Comparison of ENCODE assay signal across 20 cellular contexts in genomic region chr7:44430054-44430453, GRCh38.
DNase-seq lines count a peak whose midpoint lies in the region; ATAC-seq, FAIRE-seq and TF ChIP-seq lines count a peak whose summit lies in the region.
"Had no signal": no experiment of that assay in that cellular context is flagged by ENCODE, and none has a peak within 500 bp of the region (broad histone marks: within the 10 kb centered on the region; RNA-seq: fewer than 3 reads in every experiment).

No MANE protein-coding gene starts in this region.

- peaks cover 26% of the 10 kb centered on the region for H3K79me2 ChIP-seq in SU-DHL-6 (ENCODE audit: insufficient read depth, low read length)

- peaks cover 13% of the 10 kb centered on the region for H3K4me1 Mint-ChIP-seq in T-helper 2 cell treated with Interferon-gamma antibody and Interleukin-4, amounts not matched to agents 5 μg/mL and 100 μg/mL, for 36 hours (ENCODE audit: low read depth)
- H3K4me1 Mint-ChIP-seq in CD8-positive, alpha-beta T cell (ENCODE audit: low read depth) = peaks cover 42% of the 10 kb centered on the region
- peaks cover 33% of the 10 kb centered on the region for H3K4me1 Mint-ChIP-seq in T-helper 17 cell
- H3K4me1 Mint-ChIP-seq: CD14-positive monocyte had no signal

- no peak overlapping the region for H3K4me3 ChIP-seq in CD8-positive, alpha-beta T cell (ENCODE audit: low read depth, low read length)
- H3K4me3 ChIP-seq in SU-DHL-6 (ENCODE audit: insufficient read depth, low read length, poor library complexity, severe bottlenecking) (no peak overlapping the region), mesenchymal stem cell (ENCODE audit: insufficient read depth in 1 of 2, low read depth in 1 of 2, low read length in 2 of 2) (no peak overlapping the region)
- H3K4me3 ChIP-seq: A549 had no signal

- H3K9me3 Mint-ChIP-seq in T-helper 2 cell treated with Interferon-gamma antibody and Interleukin-4, amounts not matched to agents 5 μg/mL and 100 μg/mL, for 36 hours = no peaks in the 10 kb centered on the region
- H3K9me3 Mint-ChIP-seq in CD8-positive, alpha-beta T cell = no peaks in the 10 kb centered on the region
- H3K9me3 Mint-ChIP-seq: HFFc6 had no signal

- no peak overlapping the region for H2BK120ac ChIP-seq in mesenchymal stem cell (ENCODE audit: low read depth, low read length)

- no peak overlapping the region for H3K14ac ChIP-seq in mesenchymal stem cell (ENCODE audit: low read length in 2 of 2)

- no peak overlapping the region for H4K91ac ChIP-seq in mesenchymal stem cell (ENCODE audit: low read length)

- no peak overlapping the region for H3K4me3 Mint-ChIP-seq in T-helper 2 cell treated with Interferon-gamma antibody and Interleukin-4, amounts not matched to agents 5 μg/mL and 100 μg/mL, for 36 hours
- no peak overlapping the region for H3K4me3 Mint-ChIP-seq in CD8-positive, alpha-beta T cell
- no peak overlapping the region for H3K4me3 Mint-ChIP-seq in T-helper 17 cell
- H3K4me3 Mint-ChIP-seq: CD14-positive monocyte, HFFc6 had no signal

- no peak overlapping the region for H3K18ac ChIP-seq in mesenchymal stem cell (ENCODE audit: low read depth in 1 of 2, low read length in 2 of 2)

- TF ChIP-seq CTCF in CD8-positive, alpha-beta T cell (IDR thresholded peaks at IDR 0.05) = no peak
- TF ChIP-seq CTCF in SU-DHL-6 (IDR thresholded peaks at IDR 0.05; ENCODE audit: insufficient read depth, low read length, poor library complexity, severe bottlenecking) = no peak

- H2BK5ac ChIP-seq in mesenchymal stem cell (ENCODE audit: low read depth, low read length, poor library complexity, severe bottlenecking) = no peak overlapping the region

- no peaks in the 10 kb centered on the region for H3K27me3 ChIP-seq in CD8-positive, alpha-beta T cell (ENCODE audit: insufficient read depth, low read length)
- H3K27me3 ChIP-seq in SU-DHL-6 (ENCODE audit: low read length) (no peaks in the 10 kb centered on the region), mesenchymal stem cell (ENCODE audit: control insufficient read depth in 1 of 2, insufficient read depth in 1 of 2, low read length in 2 of 2) (no peaks in the 10 kb centered on the region)

- CTCF ChIA-PET in CD8-positive, alpha-beta T cell (lab: Charles Lee) = no interaction called here

- H3K23ac ChIP-seq in mesenchymal stem cell (ENCODE audit: low read length in 2 of 2) = no peak overlapping the region

- peaks cover 38% of the 10 kb centered on the region for H3K79me1 ChIP-seq in mesenchymal stem cell (replicated peaks; ENCODE audit: low read length, poor library complexity, severe bottlenecking)

- 96% methylated on average over 4 of the region's 4 CpGs for WGBS in mesenchymal stem cell

- no peak for FAIRE-seq in HTR-8/SVneo (lab: Jason Lieb, UNC)
- FAIRE-seq: A549 had no signal

- no peaks in the 10 kb centered on the region for H3K4me1 ChIP-seq in CD8-positive, alpha-beta T cell (ENCODE audit: insufficient read depth, low read length)
- H3K4me1 ChIP-seq in mesenchymal stem cell (ENCODE audit: control insufficient read depth, insufficient read depth, low read depth, low read length) = peaks cover 26% of the 10 kb centered on the region
- H3K4me1 ChIP-seq: A549 had no signal

- peak overlapping the region; percentile 29 for H3K27ac Mint-ChIP-seq in T-helper 2 cell treated with Interferon-gamma antibody and Interleukin-4, amounts not matched to agents 5 μg/mL and 100 μg/mL, for 36 hours
- H3K27ac Mint-ChIP-seq in CD8-positive, alpha-beta T cell = peak overlapping the region; percentile 27
- no peak overlapping the region for H3K27ac Mint-ChIP-seq in T-helper 17 cell
- H3K27ac Mint-ChIP-seq: HFFc6 had no signal

- H4K8ac ChIP-seq in mesenchymal stem cell (ENCODE audit: low read length) = no peak overlapping the region

- no peaks in the 10 kb centered on the region for H3F3A ChIP-seq in SU-DHL-6 (ENCODE audit: insufficient read depth)

- ATAC-seq in CD8-positive, alpha-beta T cell = no peak
- no peak for ATAC-seq in T-helper 17 cell
- ATAC-seq: A549, HCT116 had no signal

- H3K36me3 ChIP-seq in CD8-positive, alpha-beta T cell (ENCODE audit: insufficient read depth, low read length) = peaks cover 12% of the 10 kb centered on the region
- H3K36me3 ChIP-seq in SU-DHL-6 (ENCODE audit: low read length) (peaks cover 8% of the 10 kb centered on the region), mesenchymal stem cell (ENCODE audit: control insufficient read depth in 1 of 2, insufficient read depth in 2 of 2, low read depth in 1 of 2, low read length in 2 of 2) (peaks cover 22 to 29% of the 10 kb centered on the region in 2 experiments)

- H3K9me3 ChIP-seq in CD8-positive, alpha-beta T cell (ENCODE audit: low read length) = no peaks in the 10 kb centered on the region
- H3K9me3 ChIP-seq in SU-DHL-6 (ENCODE audit: insufficient read depth, low read length) (no peaks in the 10 kb centered on the region), mesenchymal stem cell (ENCODE audit: control insufficient read depth, low read length) (no peaks in the 10 kb centered on the region), T-helper 17 cell (ENCODE audit: control insufficient read depth, low read length, poor library complexity, severe bottlenecking) (no peaks in the 10 kb centered on the region)
- H3K9me3 ChIP-seq: A549 had no signal

- no peak overlapping the region for H3K27ac ChIP-seq in CD8-positive, alpha-beta T cell (ENCODE audit: low read depth, low read length)
- H3K27ac ChIP-seq in SU-DHL-6 (ENCODE audit: low read depth, low read length) (no peak overlapping the region), mesenchymal stem cell (ENCODE audit: low read length, poor library complexity, severe bottlenecking) (peak overlapping the region; percentile 0)
- H3K27ac ChIP-seq: 22Rv1, A549, HL-60 had no signal

- POLR2A ChIA-PET in CD8-positive, alpha-beta T cell (lab: Charles Lee) = no interaction called here

- H3K36me3 Mint-ChIP-seq in T-helper 2 cell treated with Interferon-gamma antibody and Interleukin-4, amounts not matched to agents 5 μg/mL and 100 μg/mL, for 36 hours (ENCODE audit: low read depth) = peaks cover 27% of the 10 kb centered on the region
- peaks cover 53% of the 10 kb centered on the region for H3K36me3 Mint-ChIP-seq in CD8-positive, alpha-beta T cell
- peaks cover 4% of the 10 kb centered on the region for H3K36me3 Mint-ChIP-seq in T-helper 17 cell (ENCODE audit: low read depth)

- intact Hi-C loops in CD8-positive, alpha-beta T cell (cut with DNase I, micrococcal nuclease) = no loop called here

- no peak overlapping the region for H2AK5ac ChIP-seq in mesenchymal stem cell (ENCODE audit: low read length, severe bottlenecking)

- H2BK12ac ChIP-seq in mesenchymal stem cell (ENCODE audit: low read length in 2 of 2) = no peak overlapping the region

- H3K4me2 ChIP-seq in SU-DHL-6 (ENCODE audit: low read depth, low read length, poor library complexity, severe bottlenecking) (peak overlapping the region; percentile 45), mesenchymal stem cell (ENCODE audit: low read length, poor library complexity, severe bottlenecking) (no peak overlapping the region)
- H3K4me2 ChIP-seq: A549 had no signal

- peaks cover 13% of the 10 kb centered on the region; the same call in 1 of the 2 replicates for H4K20me1 ChIP-seq in SU-DHL-6 (ENCODE audit: low read depth, low read length)

- H2AFZ ChIP-seq in SU-DHL-6 (ENCODE audit: low read depth, low read length, severe bottlenecking) (no peak overlapping the region), mesenchymal stem cell (ENCODE audit: low read depth, low read length) (no peak overlapping the region)

- no peaks in the 10 kb centered on the region for H3K27me3 Mint-ChIP-seq in T-helper 2 cell treated with Interferon-gamma antibody and Interleukin-4, amounts not matched to agents 5 μg/mL and 100 μg/mL, for 36 hours (ENCODE audit: low read depth)
- no peaks in the 10 kb centered on the region for H3K27me3 Mint-ChIP-seq in CD8-positive, alpha-beta T cell (ENCODE audit: low read depth)
- no peaks in the 10 kb centered on the region for H3K27me3 Mint-ChIP-seq in T-helper 17 cell

- H3K4ac ChIP-seq in mesenchymal stem cell (ENCODE audit: low read depth in 1 of 2, low read length in 2 of 2) = no peak overlapping the region

- H3K9ac ChIP-seq in SU-DHL-6 (ENCODE audit: low read length) = no peak overlapping the region
- H3K9ac ChIP-seq in mesenchymal stem cell (ENCODE audit: low read length) = no peak overlapping the region

- no peak overlapping the region for H2BK15ac ChIP-seq in mesenchymal stem cell (ENCODE audit: low read depth, poor library complexity, severe bottlenecking)

- no peaks in the 10 kb centered on the region for H3K9me2 ChIP-seq in SU-DHL-6 (replicated peaks; ENCODE audit: insufficient read depth, low read length)

- DNase-seq in T-helper 2 cell treated with Interferon-gamma antibody and Interleukin-4, amounts not matched to agents 5 μg/mL and 100 μg/mL, for 36 hours (ENCODE audit: low spot score) = no peak
- DNase-seq in T-helper 2 cell (no peak), mesenchymal stem cell (no peak), T-helper 17 cell (no peak), HTR-8/SVneo (ENCODE audit: insufficient read length, low spot score) (no peak)
- DNase-seq in CD8-positive, alpha-beta T cell = no peak
- DNase-seq: AML-193, DMS153, DMS79, GF-D8, GOT3, H7, HFFc6, IMR-90 had no signal
